In the genomic region with DNA sequence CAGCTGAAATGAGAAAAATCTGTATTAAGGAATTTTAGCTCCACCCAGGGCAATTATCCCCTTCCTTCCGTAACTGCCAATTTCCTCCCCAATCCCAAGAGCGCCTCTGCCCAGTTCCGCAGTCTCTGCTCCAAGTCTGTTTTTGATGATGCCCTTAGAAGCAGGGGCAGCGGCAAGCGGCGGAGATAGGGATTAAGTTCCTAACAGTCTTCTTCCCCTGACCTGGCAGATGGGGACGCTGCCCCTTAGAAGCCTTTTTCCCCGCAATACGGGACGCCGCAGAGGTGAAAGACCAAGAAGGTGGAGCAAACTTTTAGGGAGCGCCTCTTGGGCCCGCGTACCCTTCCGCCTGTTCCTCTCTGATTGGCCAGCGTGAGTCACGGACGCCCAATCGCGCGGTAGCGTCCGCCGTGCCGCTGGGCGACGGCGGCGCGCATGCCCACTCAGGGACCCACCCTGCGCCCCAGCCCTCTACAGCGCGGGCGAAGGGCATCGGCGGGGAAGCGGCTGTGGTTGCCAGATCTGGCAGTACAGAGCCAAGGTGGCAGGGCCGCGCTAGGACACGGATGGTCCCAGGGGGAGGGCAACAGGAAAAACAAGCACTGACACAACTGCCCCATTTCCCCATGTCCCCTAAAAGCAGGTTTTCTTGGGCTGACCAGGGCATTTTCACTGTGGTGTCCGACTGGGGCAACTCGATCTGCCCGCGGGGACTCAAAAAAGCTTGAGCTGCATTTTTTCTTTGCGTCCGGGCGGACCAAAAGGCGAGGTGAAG, we compare ENCODE assay signal across 8 cellular contexts. TPM values are rescaled to one million over a fixed set of nuclear protein-coding genes. Genes with fewer than 3 reads are reported as not detected.
DNase-seq lines count a peak whose midpoint lies in the region; ATAC-seq and TF ChIP-seq lines count a peak whose summit lies in the region.

No MANE protein-coding gene starts in this region.

- H3K36me3 Mint-ChIP-seq in immature natural killer cell, result no peaks in the 10 kb centered on the region

- no peaks in the 10 kb centered on the region for H3K9me3 Mint-ChIP-seq in immature natural killer cell

- no peak for TF ChIP-seq CTCF in WI38 (IDR thresholded peaks at IDR 0.05; ENCODE audit: low read depth, low read length)
- TF ChIP-seq CTCF in cardiac fibroblast (IDR thresholded peaks at IDR 0.05; ENCODE audit: low read depth, low read length), result no peak

- peaks cover 13 to 24% (median 22%) of the 10 kb centered on the region in 3 donors for H3K27me3 Mint-ChIP-seq in immature natural killer cell (ENCODE audit: low read depth in 3 of 3)

- H3K4me3 Mint-ChIP-seq in immature natural killer cell, result peak overlapping the region; percentile 93 to 97 (median 95)

- DNase-seq in AG08395 (ENCODE audit: low spot score) (peak; percentile 97), NCI-H2227 (lab: John Stamatoyannopoulos, UW; ENCODE audit: unreplicated experiment) (peak; percentile 91), cardiac fibroblast (ENCODE audit: low read depth in 2 of 2) (peak; percentile 90 to 93), immature natural killer cell (peak; percentile 86 to 88 (median 88)), smooth muscle cell of the brain vasculature (ENCODE audit: low read depth, low spot score) (peak; percentile 82)

- peak overlapping the region; percentile 82 for H3K4me3 ChIP-seq in WI38 (ENCODE audit: low read depth, low read length)
- H3K4me3 ChIP-seq in cardiac fibroblast (replicated peaks in 1 of 2; ENCODE audit: low read depth in 2 of 2, low read length in 2 of 2), result peak overlapping the region; percentile 67 to 77

- ATAC-seq in GM18909 (IDR thresholded peaks at IDR 0.05; ENCODE audit: poor library complexity, unreplicated experiment), result peak; percentile 79
- ATAC-seq in HG03159 (IDR thresholded peaks at IDR 0.05; ENCODE audit: unreplicated experiment), result peak; percentile 68

- H3K27ac Mint-ChIP-seq in immature natural killer cell, result peak overlapping the region; percentile 94 to 98 (median 97)

- peaks cover 33 to 34% of the 10 kb centered on the region in 2 donors for H3K4me1 Mint-ChIP-seq in immature natural killer cell

RNA-seq across cellular contexts. Expression of a gene that starts 0.8 kb away (rescaled TPM):
- polyA plus RNA-seq in immature natural killer cell, result 1 to 10 TPM; 3.7 to 7.9 (median 3.9) TPM

Comparison
In these comparisons a context has a peak if more than half of its experiments do, and no peak if none do; other contexts are left out.
1. Peak in every context shown above with its lines: DNase-seq, ATAC-seq and H3K4me3 ChIP-seq.